ENCODE assay signal across 22 cellular contexts in genomic region chr7:116727432-116728009, GRCh38. TPM values are rescaled to one million over a fixed set of nuclear protein-coding genes. Genes with fewer than 3 reads are reported as not detected.
DNase-seq lines count a peak whose midpoint lies in the region; ATAC-seq and TF ChIP-seq lines count a peak whose summit lies in the region.
"Had no signal": no experiment of that assay in that cellular context is flagged by ENCODE, and none has a peak within 500 bp of the region (broad histone marks: within the 10 kb centered on the region; RNA-seq: fewer than 3 reads in every experiment).

No MANE protein-coding gene starts in this region.

- no peak overlapping the region for H3K4me3 ChIP-seq in PC-9
- H3K4me3 ChIP-seq in hepatocyte, result no peak overlapping the region
- H3K4me3 ChIP-seq: heart left ventricle, MG63, Peyer's patch, testis had no signal

- H3K4me3 Mint-ChIP-seq in nephron, result no peak overlapping the region
- H3K4me3 Mint-ChIP-seq: activated T-cell treated with anti-CD3 and anti-CD28 coated beads, Interleukin-2, amount 50 U/mL, for 4 hours; CD4-positive, alpha-beta T cell; IgD-negative memory B cell; naive B cell had no signal

- H3K36me3 ChIP-seq in PC-9 (ENCODE audit: low read depth) (peaks cover 4% of the 10 kb centered on the region; the same call in 1 of the 2 replicates), hepatocyte (replicated peaks; ENCODE audit: insufficient read depth, low read depth) (no peaks in the 10 kb centered on the region)
- H3K36me3 ChIP-seq: heart left ventricle, Peyer's patch had no signal

- peaks cover 31% of the 10 kb centered on the region for H3K4me1 ChIP-seq in PC-9 (replicated peaks; ENCODE audit: insufficient read depth)
- H3K4me1 ChIP-seq in hepatocyte (ENCODE audit: insufficient read depth), result peaks cover 28% of the 10 kb centered on the region
- H3K4me1 ChIP-seq: Peyer's patch, testis had no signal

- intact Hi-C loops in PC-9 (cut with micrococcal nuclease; ENCODE audit: unreplicated experiment), result no loop called here

- no peak for TF ChIP-seq POLR2A in GM18505 (IDR thresholded peaks at IDR 0.05; ENCODE audit: borderline replicate concordance, extremely low read depth, insufficient read depth, insufficient read length)

- CTCF ChIA-PET in PC-9 (lab: Charles Lee), result no interaction called here

- H2AFZ ChIP-seq in PC-9 (no peak overlapping the region), hepatocyte (no peak overlapping the region)

- H3K27me3 ChIP-seq in PC-9 (ENCODE audit: insufficient read depth, low read depth) (no peaks in the 10 kb centered on the region), hepatocyte (no peaks in the 10 kb centered on the region)
- H3K27me3 ChIP-seq: heart left ventricle, MG63, Peyer's patch, testis had no signal

- no peaks in the 10 kb centered on the region for H3K79me2 ChIP-seq in PC-9 (ENCODE audit: low read depth)
- H3K79me2 ChIP-seq in hepatocyte, result peaks cover 8% of the 10 kb centered on the region

- H3K4me1 Mint-ChIP-seq in nephron, result peaks cover 33% of the 10 kb centered on the region
- H3K4me1 Mint-ChIP-seq: naive B cell had no signal

- H3K9me2 ChIP-seq in PC-9 (ENCODE audit: insufficient read depth) (no peaks in the 10 kb centered on the region), hepatocyte (replicated peaks; ENCODE audit: insufficient read depth) (no peaks in the 10 kb centered on the region)

- no peak overlapping the region for H3K27ac ChIP-seq in PC-9
- H3K27ac ChIP-seq in hepatocyte, result peak overlapping the region; percentile 69
- H3K27ac ChIP-seq: heart left ventricle, Peyer's patch, testis had no signal

- H3F3A ChIP-seq in PC-9 (ENCODE audit: insufficient read depth, low read depth), result peaks cover 14% of the 10 kb centered on the region; the same call in 1 of the 2 replicates

- H3K27me3 Mint-ChIP-seq in nephron (ENCODE audit: low read depth), result no peaks in the 10 kb centered on the region

- 61% methylated on average over 3 of the region's 3 CpGs for WGBS in hepatocyte (ENCODE audit: low lambda C conversion rate, missing lambda C conversion rate)

- H3K9me3 Mint-ChIP-seq in nephron, result no peaks in the 10 kb centered on the region
- H3K9me3 Mint-ChIP-seq: activated T-cell treated with anti-CD3 and anti-CD28 coated beads, Interleukin-2, amount 50 U/mL, for 4 hours; CD4-positive, alpha-beta T cell; IgD-negative memory B cell; naive B cell had no signal

- peak overlapping the region; percentile 56 to 59 (median 59) for H3K27ac Mint-ChIP-seq in nephron
- H3K27ac Mint-ChIP-seq: CD4-positive, alpha-beta T cell; IgD-negative memory B cell; naive B cell had no signal

- no peak for ATAC-seq in GM18505 (IDR thresholded peaks at IDR 0.05; ENCODE audit: unreplicated experiment)
- ATAC-seq: activated T-cell treated with anti-CD3 and anti-CD28 coated beads, Interleukin-2, amount 50 U/mL, for 4 hours had no signal

- TF ChIP-seq CTCF in PC-9 (conservative IDR thresholded peaks at IDR 0.05) (no peak), hepatocyte (IDR thresholded peaks at IDR 0.05; ENCODE audit: poor library complexity) (no peak), nephron (IDR thresholded peaks at IDR 0.05; ENCODE audit: unreplicated experiment in 3 of 3) (no peak), GM10266 (IDR thresholded peaks at IDR 0.05; ENCODE audit: control insufficient read depth, insufficient read depth, low read depth, missing control alignments) (no peak)

- POLR2A ChIA-PET in PC-9 (lab: Charles Lee; ENCODE audit: unreplicated experiment), result interaction anchor here (0.5 to 0.6 kb wide), 2 partner anchors 39 to 473 kb away, joined by 4 to 6 read pairs; no protein-coding TSS in a partner anchor

- DNase-seq in AG20443 (ENCODE audit: low spot score) (peak; percentile 14), PC-9 (peak in 1 of 2 experiments; percentile 49), hepatocyte (ENCODE audit: low spot score) (no peak), T-helper 9 cell (no peak), GM10266 (ENCODE audit: extremely low spot score) (no peak), NCI-H1417 treated with DMSO at 0.1 percent for 48 hours (lab: John Stamatoyannopoulos, UW) (no peak)
- DNase-seq: activated CD4-positive, CD25-positive, alpha-beta regulatory T cell; activated naive CD4-positive, alpha-beta T cell treated with anti-CD3 and anti-CD28 coated beads, Interleukin-2, amount 50 U/mL, for 16 hours; activated T-cell treated with anti-CD3 and anti-CD28 coated beads, Interleukin-2, amount 50 U/mL, for 4 hours; CD4-positive, alpha-beta T cell; DMS53; GF-D8; heart left ventricle; MG63; naive B cell; NCI-H1694 treated with DMSO at 0.1 percent for 48 hours; NCI-H345; Peyer's patch; testis had no signal

- BruUV-seq in PC-9 (replicated peaks; lab: Mats Ljungman, UMichigan), result no TSS peak

- H3K9me3 ChIP-seq in PC-9 (ENCODE audit: insufficient read depth, low read depth) (no peaks in the 10 kb centered on the region), hepatocyte (ENCODE audit: low read depth) (no peaks in the 10 kb centered on the region)
- H3K9me3 ChIP-seq: heart left ventricle, MG63, Peyer's patch, testis had no signal

- H3K4me2 ChIP-seq in PC-9, result peak overlapping the region; percentile 29; the same call in 1 of the 2 replicates
- H3K4me2 ChIP-seq in hepatocyte, result peak overlapping the region; percentile 53

- H3K36me3 Mint-ChIP-seq in nephron (ENCODE audit: low read depth), result no peaks in the 10 kb centered on the region
- H3K36me3 Mint-ChIP-seq: naive B cell had no signal

- H4K20me1 ChIP-seq in PC-9 (ENCODE audit: insufficient read depth), result 0 out of 2 replicates have a peak, but pooled peaks cover 3% of the 10 kb centered on the region
- no peaks in the 10 kb centered on the region for H4K20me1 ChIP-seq in hepatocyte (ENCODE audit: insufficient read depth, poor library complexity, severe bottlenecking)

RNA-seq across cellular contexts. Expression of gene MET, which starts 55.5 kb away (rescaled TPM):
- total RNA-seq in PC-9 (2021) (237 and 287 TPM in 2 replicates), hepatocyte (29.3 and 35.7 TPM in 2 replicates)
- polyA plus RNA-seq in hepatocyte, result 6.5 and 12.7 TPM in 2 replicates
- polyA plus RNA-seq: IgD-negative memory B cell had no signal
